12 cellular contexts compared by ENCODE assay signal in the genomic region with DNA sequence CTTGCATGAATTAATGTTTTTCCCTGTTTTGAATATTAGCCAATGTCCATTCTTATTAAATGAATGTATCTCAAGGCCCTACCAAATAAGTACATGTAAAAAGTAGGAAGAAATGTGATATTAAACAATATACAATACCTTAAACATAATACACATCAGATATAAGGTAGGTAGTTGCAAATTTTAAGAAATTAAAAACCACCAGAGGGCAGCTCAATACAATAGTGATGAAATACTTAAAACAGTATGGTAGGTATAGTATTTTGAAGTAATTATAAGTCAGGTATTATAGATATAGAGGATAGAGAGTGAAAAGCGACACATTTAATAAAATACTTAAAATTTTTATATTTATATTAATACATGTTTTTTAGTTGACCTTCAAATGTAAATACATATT. TPM values are rescaled to one million over a fixed set of nuclear protein-coding genes. Genes with fewer than 3 reads are reported as not detected.
A peak's percentile ranks its signal among the peaks of the same experiment; 100 is the strongest.
DNase-seq lines count a peak whose midpoint lies in the region; ATAC-seq, FAIRE-seq and TF ChIP-seq lines count a peak whose summit lies in the region.
"Had no signal": no experiment of that assay in that cellular context is flagged by ENCODE, and none has a peak within 500 bp of the region (broad histone marks: within the 10 kb centered on the region; RNA-seq: fewer than 3 reads in every experiment).

No MANE protein-coding gene starts in this region.

- H3K27me3 ChIP-seq in bronchial epithelial cell (ENCODE audit: control insufficient read depth, insufficient read depth, low read length): no peaks in the 10 kb centered on the region
- H3K27me3 ChIP-seq: Peyer's patch had no signal

- TF ChIP-seq CTCF in bronchial epithelial cell (IDR thresholded peaks at IDR 0.05; ENCODE audit: insufficient read depth, low read length, severe bottlenecking): no peak
- TF ChIP-seq CTCF in nephron (IDR thresholded peaks at IDR 0.05; ENCODE audit: unreplicated experiment in 3 of 3): peak; percentile 23 to 33 (median 28)

- H3K4me1 Mint-ChIP-seq in nephron: no peaks in the 10 kb centered on the region

- H3K36me3 Mint-ChIP-seq in nephron (ENCODE audit: low read depth): no peaks in the 10 kb centered on the region

- no peaks in the 10 kb centered on the region for H3K36me3 ChIP-seq in bronchial epithelial cell (ENCODE audit: control insufficient read depth, insufficient read depth, low read length)
- H3K36me3 ChIP-seq: Peyer's patch had no signal

- peaks cover 8% of the 10 kb centered on the region for H3K27me3 Mint-ChIP-seq in nephron (ENCODE audit: low read depth)

- ATAC-seq in GM21619 (IDR thresholded peaks at IDR 0.05; ENCODE audit: unreplicated experiment) (no peak), GM21737 (IDR thresholded peaks at IDR 0.05; ENCODE audit: unreplicated experiment) (no peak)

- peaks cover 17% of the 10 kb centered on the region for H3K9me3 Mint-ChIP-seq in nephron

- FAIRE-seq in bronchial epithelial cell (lab: Jason Lieb, UNC): no peak
- FAIRE-seq: GM12892, small intestine had no signal

- DNase-seq in ELR (ENCODE audit: low read depth) (peak; percentile 47), MV-4-11 (lab: John Stamatoyannopoulos, UW) (peak; percentile 14), bronchial epithelial cell (ENCODE audit: low read depth) (peak; percentile 57)
- DNase-seq in activated CD4-positive, alpha-beta T cell treated with anti-CD3 and anti-CD28 coated beads, Interleukin-2, amount 50 U/mL, for 1 hour: no peak
- no peak for DNase-seq in stimulated activated CD4-positive, alpha-beta T cell treated with anti-CD3 and anti-CD28 coated beads, Interleukin-15, amount 100 ng/mL, for 24 hours
- DNase-seq: GOT3, Peyer's patch, small intestine had no signal

- no peak overlapping the region for H3K4me3 ChIP-seq in bronchial epithelial cell (ENCODE audit: low read depth, low read length)
- H3K4me3 ChIP-seq: Peyer's patch had no signal

- H3K4me3 Mint-ChIP-seq in nephron: no peak overlapping the region

- no peak overlapping the region for H3K27ac Mint-ChIP-seq in nephron

RNA-seq across cellular contexts. Expression of gene CDK14, which starts 43.6 kb away (rescaled TPM):
- 7.3 and 8.7 TPM in 2 replicates for total RNA-seq in bronchial epithelial cell

Comparison
In these comparisons a context has a peak if more than half of its experiments do, and no peak if none do; other contexts are left out.
1. DNase-seq: peak in ELR (single experiment), MV-4-11 (single experiment) and bronchial epithelial cell (single experiment); none in activated CD4-positive, alpha-beta T cell treated with anti-CD3 and anti-CD28 coated beads, Interleukin-2, amount 50 U/mL, for 1 hour (single experiment) and stimulated activated CD4-positive, alpha-beta T cell treated with anti-CD3 and anti-CD28 coated beads, Interleukin-15, amount 100 ng/mL, for 24 hours (single experiment).